In genomic region chr11:48044577-48044976, GRCh38 we compare ENCODE assay signal across 14 cellular contexts.
DNase-seq lines count a peak whose midpoint lies in the region; ATAC-seq, FAIRE-seq and TF ChIP-seq lines count a peak whose summit lies in the region.
"Had no signal": no experiment of that assay in that cellular context is flagged by ENCODE, and none has a peak within 500 bp of the region (broad histone marks: within the 10 kb centered on the region; RNA-seq: fewer than 3 reads in every experiment).

No MANE protein-coding gene starts in this region.

- H3K4ac ChIP-seq in mesendoderm (ENCODE audit: low read depth, low read length): no peak overlapping the region

- CTCF ChIA-PET in activated naive CD4-positive, alpha-beta T cell treated with anti-CD3 and anti-CD28 coated beads for 36 hours (lab: Charles Lee): interaction anchor here (0.6 to 2.3 kb wide), 6 partner anchors 11 to 107 kb away, joined by 3 to 9 read pairs (median 4); no protein-coding TSS in a partner anchor

- H3K27ac ChIP-seq in mesendoderm (ENCODE audit: low read depth, low read length) (no peak overlapping the region), testis (no peak overlapping the region)

- no peak for TF ChIP-seq CTCF in testis (IDR thresholded peaks at IDR 0.05)

- H3K36me3 ChIP-seq in mesendoderm (ENCODE audit: control insufficient read depth, insufficient read depth, low read length): no peaks in the 10 kb centered on the region
- H3K36me3 ChIP-seq in testis (ENCODE audit: low read depth, missing control alignments): no peaks in the 10 kb centered on the region

- H4K5ac ChIP-seq in mesendoderm (ENCODE audit: low read length): no peak overlapping the region

- H2AK5ac ChIP-seq in mesendoderm (ENCODE audit: low read length): no peak overlapping the region

- H3K18ac ChIP-seq in mesendoderm (ENCODE audit: low read length): no peak overlapping the region

- H3K4me3 ChIP-seq in mesendoderm (ENCODE audit: low read length): no peak overlapping the region
- H3K4me3 ChIP-seq in testis: no peak overlapping the region

- no peak for TF ChIP-seq POLR2A in testis (IDR thresholded peaks at IDR 0.05)

- H3K9me3 Mint-ChIP-seq in activated naive CD4-positive, alpha-beta T cell treated with anti-CD3 and anti-CD28 coated beads for 36 hours: no peaks in the 10 kb centered on the region
- H3K9me3 Mint-ChIP-seq in activated T-helper 2 cell treated with anti-CD3 and anti-CD28 coated beads, Interferon-gamma antibody, Interleukin-2, Interleukin-4, amounts not matched to agents 10 μg/mL and 5 μg/mL and 100 μg/mL, durations not matched to agents 14 hours and 24 hours and 36 hours: no peaks in the 10 kb centered on the region

- H4K8ac ChIP-seq in mesendoderm (ENCODE audit: low read depth, low read length): no peak overlapping the region

- H2BK120ac ChIP-seq in mesendoderm (ENCODE audit: low read depth, low read length): no peak overlapping the region

- H3K56ac ChIP-seq in mesendoderm (ENCODE audit: low read length): peak overlapping the region; percentile 64

- H2BK5ac ChIP-seq in mesendoderm (ENCODE audit: low read length): no peak overlapping the region

- no peak overlapping the region for H3K4me3 Mint-ChIP-seq in activated naive CD4-positive, alpha-beta T cell treated with anti-CD3 and anti-CD28 coated beads for 36 hours
- H3K4me3 Mint-ChIP-seq in activated T-helper 2 cell treated with anti-CD3 and anti-CD28 coated beads, Interferon-gamma antibody, Interleukin-2, Interleukin-4, amounts not matched to agents 10 μg/mL and 5 μg/mL and 100 μg/mL, durations not matched to agents 14 hours and 24 hours and 36 hours (ENCODE audit: low read depth): no peak overlapping the region

- WGBS in mesendoderm (ENCODE audit: extremely low coverage, insufficient coverage, low lambda C conversion rate): no CpG with 5 or more reads among the region's 7 CpGs
- 91 to 96% methylated on average over 7 of the region's 7 CpGs for WGBS in testis, 2 donors

- H3K79me1 ChIP-seq in mesendoderm (ENCODE audit: low read length): peaks cover 7% of the 10 kb centered on the region

- peak overlapping the region; percentile 6 for H3K23ac ChIP-seq in mesendoderm (ENCODE audit: low read length)

- H3K36me3 Mint-ChIP-seq in activated naive CD4-positive, alpha-beta T cell treated with anti-CD3 and anti-CD28 coated beads for 36 hours (ENCODE audit: low read depth): no peaks in the 10 kb centered on the region
- peaks cover 38% of the 10 kb centered on the region for H3K36me3 Mint-ChIP-seq in activated T-helper 2 cell treated with anti-CD3 and anti-CD28 coated beads, Interferon-gamma antibody, Interleukin-2, Interleukin-4, amounts not matched to agents 10 μg/mL and 5 μg/mL and 100 μg/mL, durations not matched to agents 14 hours and 24 hours and 36 hours (ENCODE audit: low read depth)

- FAIRE-seq in frontal cortex (lab: Jason Lieb, UNC): no peak
- FAIRE-seq: colon had no signal

- peak overlapping the region; percentile 22 for H3K27ac Mint-ChIP-seq in activated naive CD4-positive, alpha-beta T cell treated with anti-CD3 and anti-CD28 coated beads for 36 hours
- peak overlapping the region; percentile 42 for H3K27ac Mint-ChIP-seq in activated T-helper 2 cell treated with anti-CD3 and anti-CD28 coated beads, Interferon-gamma antibody, Interleukin-2, Interleukin-4, amounts not matched to agents 10 μg/mL and 5 μg/mL and 100 μg/mL, durations not matched to agents 14 hours and 24 hours and 36 hours

- no peaks in the 10 kb centered on the region for H3K27me3 Mint-ChIP-seq in activated naive CD4-positive, alpha-beta T cell treated with anti-CD3 and anti-CD28 coated beads for 36 hours (ENCODE audit: low read depth)
- no peaks in the 10 kb centered on the region for H3K27me3 Mint-ChIP-seq in activated T-helper 2 cell treated with anti-CD3 and anti-CD28 coated beads, Interferon-gamma antibody, Interleukin-2, Interleukin-4, amounts not matched to agents 10 μg/mL and 5 μg/mL and 100 μg/mL, durations not matched to agents 14 hours and 24 hours and 36 hours (ENCODE audit: low read depth)

- no peak overlapping the region for H2BK15ac ChIP-seq in mesendoderm (replicated peaks; ENCODE audit: low read depth)

- intact Hi-C loops in activated naive CD4-positive, alpha-beta T cell treated with anti-CD3 and anti-CD28 coated beads for 36 hours (cut with micrococcal nuclease): no loop called here
- intact Hi-C loops in activated T-helper 2 cell treated with anti-CD3 and anti-CD28 coated beads, Interferon-gamma antibody, Interleukin-2, Interleukin-4, amounts not matched to agents 10 μg/mL and 5 μg/mL and 100 μg/mL, durations not matched to agents 14 hours and 24 hours and 36 hours (cut with micrococcal nuclease): no loop called here
- intact Hi-C loops in testis (cut with DNase I; ENCODE audit: low total_unique reads): no loop called here

- no peaks in the 10 kb centered on the region for H3K27me3 ChIP-seq in mesendoderm (ENCODE audit: insufficient read depth, low read length, poor library complexity)
- H3K27me3 ChIP-seq in testis: no peaks in the 10 kb centered on the region

- H3K4me2 ChIP-seq in mesendoderm (ENCODE audit: low read length): no peak overlapping the region

- peaks cover 3% of the 10 kb centered on the region for H3K79me2 ChIP-seq in mesendoderm (ENCODE audit: control insufficient read depth, insufficient read depth, low read length)

- H3K4me1 Mint-ChIP-seq in activated naive CD4-positive, alpha-beta T cell treated with anti-CD3 and anti-CD28 coated beads for 36 hours (ENCODE audit: low read depth): peaks cover 61% of the 10 kb centered on the region
- peaks cover 56% of the 10 kb centered on the region for H3K4me1 Mint-ChIP-seq in activated T-helper 2 cell treated with anti-CD3 and anti-CD28 coated beads, Interferon-gamma antibody, Interleukin-2, Interleukin-4, amounts not matched to agents 10 μg/mL and 5 μg/mL and 100 μg/mL, durations not matched to agents 14 hours and 24 hours and 36 hours (ENCODE audit: low read depth)

- H3K9ac ChIP-seq in mesendoderm (ENCODE audit: low read length): no peak overlapping the region

- ATAC-seq in GM21528 (IDR thresholded peaks at IDR 0.05; ENCODE audit: low FRiP score, unreplicated experiment) (no peak), HG02973 (IDR thresholded peaks at IDR 0.05; ENCODE audit: unreplicated experiment) (no peak)
- ATAC-seq: left colon had no signal

- no peak for DNase-seq in activated naive CD4-positive, alpha-beta T cell treated with anti-CD3 and anti-CD28 coated beads for 36 hours
- DNase-seq in activated naive CD4-positive, alpha-beta T cell treated with anti-CD3 and anti-CD28 coated beads, Interleukin-2, amount 50 U/mL, for 16 hours: no peak
- no peak for DNase-seq in activated T-helper 2 cell treated with anti-CD3 and anti-CD28 coated beads, Interferon-gamma antibody, Interleukin-2, Interleukin-4, amounts not matched to agents 10 μg/mL and 5 μg/mL and 100 μg/mL, durations not matched to agents 14 hours and 24 hours and 36 hours (ENCODE audit: low spot score)
- no peak for DNase-seq in mesendoderm
- peak; percentile 26 for DNase-seq in testis
- DNase-seq in frontal cortex (ENCODE audit: low spot score in 2 of 2): no peak
- DNase-seq: activated CD4-positive, CD25-positive, alpha-beta regulatory T cell; left colon; NCI-H774; SIG-M5; trophoblast cell had no signal

- H3K4me1 ChIP-seq in mesendoderm (ENCODE audit: control insufficient read depth, low read depth, low read length): peaks cover 6% of the 10 kb centered on the region
- H3K4me1 ChIP-seq in testis: no peaks in the 10 kb centered on the region

- no peaks in the 10 kb centered on the region for H3K9me3 ChIP-seq in testis
